1 cellular context compared by ENCODE assay signal in the genomic region with DNA sequence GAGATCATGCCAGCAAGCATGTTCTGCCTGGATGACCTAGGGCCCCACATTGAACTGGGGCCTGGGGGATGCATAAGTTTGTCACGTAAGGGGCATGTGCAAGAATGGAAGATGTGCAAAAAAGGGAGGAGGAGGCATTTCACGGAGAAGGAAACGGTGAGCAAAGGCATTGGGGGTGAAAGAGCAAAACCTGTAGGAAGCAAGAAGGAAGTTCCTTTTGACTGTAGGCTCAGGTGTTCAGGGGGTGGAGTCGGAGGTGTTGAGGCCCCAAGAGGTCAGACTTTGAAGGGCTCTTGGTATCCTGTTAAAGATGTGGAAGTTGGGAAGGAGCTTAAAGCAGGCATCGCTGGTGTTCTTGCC.
TF ChIP-seq lines count a peak whose summit lies in the region.

No MANE protein-coding gene starts in this region.

TF ChIP-seq in WTC11, 78 proteins besides CTCF, POLR2A, EP300 and RAD21 (continued from another document):
- TF ChIP-seq, protein P1, sequence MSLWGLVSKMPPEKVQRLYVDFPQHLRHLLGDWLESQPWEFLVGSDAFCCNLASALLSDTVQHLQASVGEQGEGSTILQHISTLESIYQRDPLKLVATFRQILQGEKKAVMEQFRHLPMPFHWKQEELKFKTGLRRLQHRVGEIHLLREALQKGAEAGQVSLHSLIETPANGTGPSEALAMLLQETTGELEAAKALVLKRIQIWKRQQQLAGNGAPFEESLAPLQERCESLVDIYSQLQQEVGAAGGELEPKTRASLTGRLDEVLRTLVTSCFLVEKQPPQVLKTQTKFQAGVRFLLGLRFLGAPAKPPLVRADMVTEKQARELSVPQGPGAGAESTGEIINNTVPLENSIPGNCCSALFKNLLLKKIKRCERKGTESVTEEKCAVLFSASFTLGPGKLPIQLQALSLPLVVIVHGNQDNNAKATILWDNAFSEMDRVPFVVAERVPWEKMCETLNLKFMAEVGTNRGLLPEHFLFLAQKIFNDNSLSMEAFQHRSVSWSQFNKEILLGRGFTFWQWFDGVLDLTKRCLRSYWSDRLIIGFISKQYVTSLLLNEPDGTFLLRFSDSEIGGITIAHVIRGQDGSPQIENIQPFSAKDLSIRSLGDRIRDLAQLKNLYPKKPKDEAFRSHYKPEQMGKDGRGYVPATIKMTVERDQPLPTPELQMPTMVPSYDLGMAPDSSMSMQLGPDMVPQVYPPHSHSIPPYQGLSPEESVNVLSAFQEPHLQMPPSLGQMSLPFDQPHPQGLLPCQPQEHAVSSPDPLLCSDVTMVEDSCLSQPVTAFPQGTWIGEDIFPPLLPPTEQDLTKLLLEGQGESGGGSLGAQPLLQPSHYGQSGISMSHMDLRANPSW (CRISPR knock-in tag; conservative IDR thresholded peaks at IDR 0.05; ENCODE audit: low read depth): no peak
- TF ChIP-seq NFYB (CRISPR knock-in tag; conservative IDR thresholded peaks at IDR 0.05; ENCODE audit: low read depth) (no peak), CREB1 (CRISPR knock-in tag; IDR thresholded peaks at IDR 0.05) (no peak), SOX15 (CRISPR knock-in tag; IDR thresholded peaks at IDR 0.05) (no peak), NFATC4 (CRISPR knock-in tag; IDR thresholded peaks at IDR 0.05) (no peak), MXD4 (CRISPR knock-in tag; IDR thresholded peaks at IDR 0.05; ENCODE audit: borderline replicate concordance) (no peak), ZNF232 (CRISPR knock-in tag; IDR thresholded peaks at IDR 0.05) (no peak), CBFB (CRISPR knock-in tag; IDR thresholded peaks at IDR 0.05; ENCODE audit: low read depth) (no peak), JAZF1 (CRISPR knock-in tag; IDR thresholded peaks at IDR 0.05) (no peak)
- TF ChIP-seq, protein P2, sequence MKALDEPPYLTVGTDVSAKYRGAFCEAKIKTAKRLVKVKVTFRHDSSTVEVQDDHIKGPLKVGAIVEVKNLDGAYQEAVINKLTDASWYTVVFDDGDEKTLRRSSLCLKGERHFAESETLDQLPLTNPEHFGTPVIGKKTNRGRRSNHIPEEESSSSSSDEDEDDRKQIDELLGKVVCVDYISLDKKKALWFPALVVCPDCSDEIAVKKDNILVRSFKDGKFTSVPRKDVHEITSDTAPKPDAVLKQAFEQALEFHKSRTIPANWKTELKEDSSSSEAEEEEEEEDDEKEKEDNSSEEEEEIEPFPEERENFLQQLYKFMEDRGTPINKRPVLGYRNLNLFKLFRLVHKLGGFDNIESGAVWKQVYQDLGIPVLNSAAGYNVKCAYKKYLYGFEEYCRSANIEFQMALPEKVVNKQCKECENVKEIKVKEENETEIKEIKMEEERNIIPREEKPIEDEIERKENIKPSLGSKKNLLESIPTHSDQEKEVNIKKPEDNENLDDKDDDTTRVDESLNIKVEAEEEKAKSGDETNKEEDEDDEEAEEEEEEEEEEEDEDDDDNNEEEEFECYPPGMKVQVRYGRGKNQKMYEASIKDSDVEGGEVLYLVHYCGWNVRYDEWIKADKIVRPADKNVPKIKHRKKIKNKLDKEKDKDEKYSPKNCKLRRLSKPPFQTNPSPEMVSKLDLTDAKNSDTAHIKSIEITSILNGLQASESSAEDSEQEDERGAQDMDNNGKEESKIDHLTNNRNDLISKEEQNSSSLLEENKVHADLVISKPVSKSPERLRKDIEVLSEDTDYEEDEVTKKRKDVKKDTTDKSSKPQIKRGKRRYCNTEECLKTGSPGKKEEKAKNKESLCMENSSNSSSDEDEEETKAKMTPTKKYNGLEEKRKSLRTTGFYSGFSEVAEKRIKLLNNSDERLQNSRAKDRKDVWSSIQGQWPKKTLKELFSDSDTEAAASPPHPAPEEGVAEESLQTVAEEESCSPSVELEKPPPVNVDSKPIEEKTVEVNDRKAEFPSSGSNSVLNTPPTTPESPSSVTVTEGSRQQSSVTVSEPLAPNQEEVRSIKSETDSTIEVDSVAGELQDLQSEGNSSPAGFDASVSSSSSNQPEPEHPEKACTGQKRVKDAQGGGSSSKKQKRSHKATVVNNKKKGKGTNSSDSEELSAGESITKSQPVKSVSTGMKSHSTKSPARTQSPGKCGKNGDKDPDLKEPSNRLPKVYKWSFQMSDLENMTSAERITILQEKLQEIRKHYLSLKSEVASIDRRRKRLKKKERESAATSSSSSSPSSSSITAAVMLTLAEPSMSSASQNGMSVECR (CRISPR knock-in tag; IDR thresholded peaks at IDR 0.05; ENCODE audit: borderline replicate concordance): no peak
- TF ChIP-seq, protein P3, sequence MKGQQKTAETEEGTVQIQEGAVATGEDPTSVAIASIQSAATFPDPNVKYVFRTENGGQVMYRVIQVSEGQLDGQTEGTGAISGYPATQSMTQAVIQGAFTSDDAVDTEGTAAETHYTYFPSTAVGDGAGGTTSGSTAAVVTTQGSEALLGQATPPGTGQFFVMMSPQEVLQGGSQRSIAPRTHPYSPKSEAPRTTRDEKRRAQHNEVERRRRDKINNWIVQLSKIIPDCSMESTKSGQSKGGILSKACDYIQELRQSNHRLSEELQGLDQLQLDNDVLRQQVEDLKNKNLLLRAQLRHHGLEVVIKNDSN (CRISPR knock-in tag; IDR thresholded peaks at IDR 0.05): no peak
- TF ChIP-seq, protein P4, sequence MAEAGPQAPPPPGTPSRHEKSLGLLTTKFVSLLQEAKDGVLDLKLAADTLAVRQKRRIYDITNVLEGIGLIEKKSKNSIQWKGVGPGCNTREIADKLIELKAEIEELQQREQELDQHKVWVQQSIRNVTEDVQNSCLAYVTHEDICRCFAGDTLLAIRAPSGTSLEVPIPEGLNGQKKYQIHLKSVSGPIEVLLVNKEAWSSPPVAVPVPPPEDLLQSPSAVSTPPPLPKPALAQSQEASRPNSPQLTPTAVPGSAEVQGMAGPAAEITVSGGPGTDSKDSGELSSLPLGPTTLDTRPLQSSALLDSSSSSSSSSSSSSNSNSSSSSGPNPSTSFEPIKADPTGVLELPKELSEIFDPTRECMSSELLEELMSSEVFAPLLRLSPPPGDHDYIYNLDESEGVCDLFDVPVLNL (CRISPR knock-in tag; IDR thresholded peaks at IDR 0.05; ENCODE audit: borderline replicate concordance, low read depth): no peak
